Comparison of ENCODE assay signal across 8 cellular contexts in genomic region chr6:167047554-167047953, GRCh38. TPM values are rescaled to one million over a fixed set of nuclear protein-coding genes. Genes with fewer than 3 reads are reported as not detected.
DNase-seq lines count a peak whose midpoint lies in the region; ATAC-seq and TF ChIP-seq lines count a peak whose summit lies in the region.

No MANE protein-coding gene starts in this region.

- no peak for TF ChIP-seq CTCF in CD14-positive monocyte (IDR thresholded peaks at IDR 0.05)

- peak; percentile 83 for ATAC-seq in GM19455 (IDR thresholded peaks at IDR 0.05; ENCODE audit: unreplicated experiment)
- peak; percentile 89 for ATAC-seq in HG03442 (IDR thresholded peaks at IDR 0.05; ENCODE audit: unreplicated experiment)

- peak overlapping the region; percentile 92 to 98 (median 95) for H3K27ac Mint-ChIP-seq in CD14-positive monocyte

- peaks cover 26% of the 10 kb centered on the region for H3K4me1 Mint-ChIP-seq in CD14-positive monocyte

- H3K4me3 Mint-ChIP-seq in CD14-positive monocyte, result peak overlapping the region; percentile 49 to 85

- intact Hi-C loops in CD14-positive monocyte (cut with micrococcal nuclease), result loop anchor here (5.0 to 10.0 kb wide), 3 partner anchors 45 to 97 kb away; no protein-coding TSS in a partner anchor

- peaks cover 0 to 2% (median 0%) of the 10 kb centered on the region in 7 donors for H3K9me3 Mint-ChIP-seq in CD14-positive monocyte

- peaks cover 0 to 2% (median 2%) of the 10 kb centered on the region in 3 donors for H3K27me3 Mint-ChIP-seq in CD14-positive monocyte (ENCODE audit: low read depth in 3 of 3)

- DNase-seq in CD14-positive monocyte (ENCODE audit: low spot score) (peak; percentile 84), NCI-H187 (lab: John Stamatoyannopoulos, UW) (no peak), NCI-H446 (lab: John Stamatoyannopoulos, UW) (no peak), dedifferentiated amniotic fluid mesenchymal stem cell (ENCODE audit: extremely low spot score) (no peak)
- peak; percentile 19 for DNase-seq in activated CD8-positive, alpha-beta memory T cell treated with anti-CD3 and anti-CD28 coated beads, Interleukin-2, amount 50 U/mL, for 24 hours (ENCODE audit: extremely low read depth)
- peak; percentile 37 for DNase-seq in stimulated activated CD4-positive, alpha-beta T cell treated with anti-CD3 and anti-CD28 coated beads, Interleukin-12 subunit alpha, Interleukin-12 subunit beta, amount 100 ng/mL, for 4 hours

- H3K36me3 Mint-ChIP-seq in CD14-positive monocyte, result peaks cover 7 to 10% of the 10 kb centered on the region in 2 donors

RNA-seq across cellular contexts. Expression of gene CEP43, which starts 48.4 kb away (rescaled TPM):
- polyA plus RNA-seq in CD14-positive monocyte, result 1 to 10 TPM; 3.8 to 7.1 TPM

Comparison
In these comparisons a context has a peak if more than half of its experiments do, and no peak if none do; other contexts are left out.
1. DNase-seq: peak in CD14-positive monocyte (single experiment), activated CD8-positive, alpha-beta memory T cell treated with anti-CD3 and anti-CD28 coated beads, Interleukin-2, amount 50 U/mL, for 24 hours (single experiment) and stimulated activated CD4-positive, alpha-beta T cell treated with anti-CD3 and anti-CD28 coated beads, Interleukin-12 subunit alpha, Interleukin-12 subunit beta, amount 100 ng/mL, for 4 hours (single experiment); none in NCI-H187 (0 of 2), NCI-H446 (0 of 2) and dedifferentiated amniotic fluid mesenchymal stem cell (single experiment).